1 cellular context compared by ENCODE assay signal in genomic region chr3:58637509-58637908, GRCh38.
TF ChIP-seq lines count a peak whose summit lies in the region.

No MANE protein-coding gene starts in this region.

TF ChIP-seq in H1, 55 proteins besides CTCF, POLR2A, EP300 and RAD21:
- TF ChIP-seq ZNF274 (IDR thresholded peaks at IDR 0.05; ENCODE audit: borderline replicate concordance, extremely low read depth, low read length), result no peak
- TF ChIP-seq SAP30 (IDR thresholded peaks at IDR 0.05; ENCODE audit: insufficient read depth, insufficient replicate concordance, low read length), result no peak
- no peak for TF ChIP-seq SIN3A (conservative IDR thresholded peaks at IDR 0.05 in 1 of 2, IDR thresholded peaks at IDR 0.05 in 1 of 2; ENCODE audit: low read depth in 1 of 2, low read length in 2 of 2)
- no peak for TF ChIP-seq USF2 (IDR thresholded peaks at IDR 0.05; ENCODE audit: low read length)
- TF ChIP-seq BACH1 (IDR thresholded peaks at IDR 0.05; ENCODE audit: low read length), result no peak
- TF ChIP-seq EZH2 (IDR thresholded peaks at IDR 0.05; ENCODE audit: low read depth, low read length, severe bottlenecking), result no peak
- TF ChIP-seq MAX (IDR thresholded peaks at IDR 0.05), result peak; percentile 78
- no peak for TF ChIP-seq YY1 (IDR thresholded peaks at IDR 0.05; ENCODE audit: low read depth, low read length)
- TF ChIP-seq KDM4A (IDR thresholded peaks at IDR 0.05; ENCODE audit: low read depth, low read length, severe bottlenecking), result no peak
- TF ChIP-seq CHD2 (IDR thresholded peaks at IDR 0.05; ENCODE audit: low read length), result no peak
- no peak for TF ChIP-seq TEAD4 (IDR thresholded peaks at IDR 0.05; ENCODE audit: low read depth, low read length)
- peak; percentile 54 for TF ChIP-seq NANOG (IDR thresholded peaks at IDR 0.05; ENCODE audit: insufficient read depth, low read depth, low read length, poor library complexity, severe bottlenecking)
- no peak for TF ChIP-seq RFX5 (IDR thresholded peaks at IDR 0.05; ENCODE audit: borderline replicate concordance, low read depth, low read length)
- no peak for TF ChIP-seq ATF3 (IDR thresholded peaks at IDR 0.05; ENCODE audit: insufficient read depth, low read depth, low read length)
- no peak; the same call in 1 of the 2 replicates for TF ChIP-seq E2F6 (IDR thresholded peaks at IDR 0.05)
- no peak for TF ChIP-seq SUZ12 (IDR thresholded peaks at IDR 0.05; ENCODE audit: low read length)
- TF ChIP-seq HDAC6 (IDR thresholded peaks at IDR 0.05; ENCODE audit: low read depth, low read length), result no peak
- peak; percentile 93; the same call in 1 of the 2 replicates for TF ChIP-seq TCF12 (IDR thresholded peaks at IDR 0.05; ENCODE audit: low read depth, low read length)
- no peak for TF ChIP-seq ASH2L (IDR thresholded peaks at IDR 0.05; ENCODE audit: low read length)
- TF ChIP-seq POLR2AphosphoS5 (IDR thresholded peaks at IDR 0.05; ENCODE audit: low read depth, low read length), result peak; percentile 90
- TF ChIP-seq CBX8 (IDR thresholded peaks at IDR 0.05; ENCODE audit: borderline replicate concordance, low read depth, low read length), result no peak
- TF ChIP-seq NRF1 (IDR thresholded peaks at IDR 0.05; ENCODE audit: low read depth, low read length), result no peak
- no peak for TF ChIP-seq CREB1 (IDR thresholded peaks at IDR 0.05)
